In the genomic region with DNA sequence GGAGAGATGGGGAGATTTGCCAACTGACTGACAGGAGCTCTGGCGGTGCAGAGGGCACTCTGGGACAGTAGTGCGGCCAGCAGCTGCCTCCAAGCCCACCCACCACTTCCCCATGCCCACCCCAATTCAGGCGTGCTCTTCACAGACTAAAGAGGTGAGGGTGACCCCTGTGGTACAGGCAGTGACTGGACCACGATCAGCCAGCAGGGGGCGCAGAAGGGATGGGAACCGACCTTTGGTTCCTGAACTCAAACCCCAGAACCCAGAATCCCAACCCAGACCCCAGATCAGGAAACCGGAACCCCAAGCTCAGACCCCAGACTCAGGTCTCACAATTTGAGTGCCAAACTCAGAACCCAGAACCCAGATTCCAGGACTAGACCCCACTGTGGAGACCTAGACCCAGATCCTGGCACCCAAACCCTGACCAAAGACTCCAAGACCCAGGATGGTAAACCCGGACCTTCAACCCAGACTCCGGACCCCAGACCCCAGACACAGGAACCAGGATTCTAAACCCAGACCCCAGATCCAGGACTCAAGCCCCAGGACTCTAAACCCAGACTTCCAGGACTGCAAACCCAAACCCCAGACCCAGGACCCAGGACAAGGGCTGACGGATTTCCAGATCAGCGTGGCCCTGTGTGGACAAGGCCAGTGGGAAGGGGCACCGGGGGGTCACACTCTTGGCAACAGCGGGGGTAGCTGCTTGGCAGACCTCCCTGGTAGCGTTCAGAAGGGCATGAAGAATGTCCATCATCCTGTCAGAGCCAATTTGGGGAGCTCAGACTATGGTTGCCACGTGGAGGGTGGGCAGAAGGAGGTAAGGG, we compare ENCODE assay signal across 8 cellular contexts. TPM values are rescaled to one million over a fixed set of nuclear protein-coding genes. Genes with fewer than 3 reads are reported as not detected.
DNase-seq lines count a peak whose midpoint lies in the region; ATAC-seq and TF ChIP-seq lines count a peak whose summit lies in the region.

No MANE protein-coding gene starts in this region.

- no peak overlapping the region for H3K4me3 ChIP-seq in CD8-positive, alpha-beta memory T cell (ENCODE audit: low read length)
- H3K4me3 ChIP-seq in body of pancreas = no peak overlapping the region

- H3K9me3 ChIP-seq in CD8-positive, alpha-beta memory T cell (ENCODE audit: low read length) = no peaks in the 10 kb centered on the region
- no peaks in the 10 kb centered on the region for H3K9me3 ChIP-seq in body of pancreas

- peak; percentile 62 for ATAC-seq in body of pancreas
- no peak for ATAC-seq in GM18870 (IDR thresholded peaks at IDR 0.05; ENCODE audit: unreplicated experiment)
- no peak for ATAC-seq in GM21529 (IDR thresholded peaks at IDR 0.05; ENCODE audit: unreplicated experiment)

- peaks cover 0 to 2% (median 0%) of the 10 kb centered on the region in 3 donors for H3K4me1 Mint-ChIP-seq in CD8-positive, alpha-beta memory T cell

- peak overlapping the region in 3 of 8 donors; percentile 28 to 91 (median 49) for H3K27ac Mint-ChIP-seq in CD8-positive, alpha-beta memory T cell

- TF ChIP-seq POLR2A in body of pancreas (IDR thresholded peaks at IDR 0.05) = no peak

- POLR2A ChIA-PET in CD8-positive, alpha-beta memory T cell (lab: Charles Lee) = no interaction called here

- H3K36me3 Mint-ChIP-seq in CD8-positive, alpha-beta memory T cell = no peaks in the 10 kb centered on the region

- CTCF ChIA-PET in CD8-positive, alpha-beta memory T cell (lab: Charles Lee) = interaction anchor here (0.7 to 2.8 kb wide), 14 partner anchors 9 to 473 kb away, joined by 3 to 18 read pairs (median 4); no protein-coding TSS in a partner anchor

- 22 to 27% methylated on average over 10 to 15 of the region's 15 CpGs for WGBS in body of pancreas, 2 donors

- intact Hi-C loops in body of pancreas (cut with DNase I) = no loop called here

- H3K36me3 ChIP-seq in CD8-positive, alpha-beta memory T cell (ENCODE audit: insufficient read depth, low read length) = no peaks in the 10 kb centered on the region
- no peaks in the 10 kb centered on the region for H3K36me3 ChIP-seq in body of pancreas (replicated peaks in 1 of 2; ENCODE audit: insufficient read depth in 1 of 2, low read depth in 2 of 2)

- no peak overlapping the region for H3K27ac ChIP-seq in CD8-positive, alpha-beta memory T cell (ENCODE audit: low read depth, low read length)
- no peak overlapping the region for H3K27ac ChIP-seq in VCaP
- H3K27ac ChIP-seq in body of pancreas = no peak overlapping the region

- peaks cover 2 to 22% of the 10 kb centered on the region in 2 donors for H3K27me3 Mint-ChIP-seq in CD8-positive, alpha-beta memory T cell

- H3K9me3 Mint-ChIP-seq in CD8-positive, alpha-beta memory T cell = no peaks in the 10 kb centered on the region

- TF ChIP-seq CTCF in VCaP (conservative IDR thresholded peaks at IDR 0.05) (peak; percentile 86), body of pancreas (IDR thresholded peaks at IDR 0.05) (peak; percentile 71 to 89 (median 83))

- peak; percentile 60 to 85 (median 73) for DNase-seq in CD8-positive, alpha-beta memory T cell
- peak; percentile 34 for DNase-seq in HT1080 (ENCODE audit: low read depth)
- peak; percentile 74 to 86 (median 82) for DNase-seq in body of pancreas
- peak; percentile 31 for DNase-seq in iris pigment epithelial cell (ENCODE audit: low read depth)
- peak; percentile 66 to 92 (median 82) for DNase-seq in stimulated activated CD4-positive, alpha-beta T cell treated with anti-CD3 and anti-CD28 coated beads, Interleukin-1b, Interleukin-23, amount 100 ng/mL, for 24 hours (ENCODE audit: low read depth in 4 of 4, low spot score in 1 of 4)

- no peak overlapping the region for H3K4me3 Mint-ChIP-seq in CD8-positive, alpha-beta memory T cell

- no peaks in the 10 kb centered on the region for H3K4me1 ChIP-seq in CD8-positive, alpha-beta memory T cell (ENCODE audit: insufficient read depth, low read length)
- peaks cover 17% of the 10 kb centered on the region for H3K4me1 ChIP-seq in body of pancreas

- no peaks in the 10 kb centered on the region for H3K27me3 ChIP-seq in CD8-positive, alpha-beta memory T cell (ENCODE audit: insufficient read depth, low read length, poor library complexity, severe bottlenecking)
- H3K27me3 ChIP-seq in body of pancreas = no peaks in the 10 kb centered on the region

RNA-seq across cellular contexts. Expression of gene MYL3, which starts 3.7 kb away (rescaled TPM):
- not detected for total RNA-seq in CD8-positive, alpha-beta memory T cell
- not detected for polyA plus RNA-seq in CD8-positive, alpha-beta memory T cell
- not detected in 2 replicates for total RNA-seq in HT1080 (2014; rRNA removed; shearing (Covaris generic))
- 0.09 TPM in 1 of 2 replicates, not detected in the other for polyA plus RNA-seq in HT1080 (2015; cell fraction: cytosol; rRNA removed)
- 0.16 TPM in 1 of 2 replicates, not detected in the other for polyA plus RNA-seq in HT1080 (2015; cell fraction: nucleus; rRNA removed)
- total RNA-seq in body of pancreas = 10 to 100 TPM in 1 of 2 donors, not detected in 1; 10.4 TPM

RNA-seq across cellular contexts. Expression of gene PTH1R, which starts 10.6 kb away (rescaled TPM):
- total RNA-seq in CD8-positive, alpha-beta memory T cell = not detected
- polyA plus RNA-seq in CD8-positive, alpha-beta memory T cell = not detected
- total RNA-seq in HT1080 (2014; rRNA removed; shearing (Covaris generic)) = 2.6 and 3.1 TPM in 2 replicates
- polyA plus RNA-seq in HT1080 (2015; cell fraction: cytosol; rRNA removed) = 1.7 TPM in 2 replicates
- 2.4 and 3.9 TPM in 2 replicates for polyA plus RNA-seq in HT1080 (2015; cell fraction: nucleus; rRNA removed)
- 1 to 10 TPM; 1.8 to 8.2 TPM for total RNA-seq in body of pancreas

Comparison
In these comparisons a context has a peak if more than half of its experiments do, and no peak if none do; other contexts are left out.
1. DNase-seq: peak in every context shown above with its lines; median percentile 82 in body of pancreas; 82 in stimulated activated CD4-positive, alpha-beta T cell treated with anti-CD3 and anti-CD28 coated beads, Interleukin-1b, Interleukin-23, amount 100 ng/mL, for 24 hours; 73 in CD8-positive, alpha-beta memory T cell; 34 in HT1080; 31 in iris pigment epithelial cell.